ENCODE assay signal across 21 cellular contexts in genomic region chr22:47865626-47866025, GRCh38.
A peak's percentile ranks its signal among the peaks of the same experiment; 100 is the strongest.
DNase-seq lines count a peak whose midpoint lies in the region; ATAC-seq and TF ChIP-seq lines count a peak whose summit lies in the region.
"Had no signal": no experiment of that assay in that cellular context is flagged by ENCODE, and none has a peak within 500 bp of the region (broad histone marks: within the 10 kb centered on the region; RNA-seq: fewer than 3 reads in every experiment).

No MANE protein-coding gene starts in this region.

- ATAC-seq in RWPE2 (ENCODE audit: low read depth) (peak; percentile 49; the same call in 1 of the 3 replicates), foreskin keratinocyte (no peak), GM19463 (IDR thresholded peaks at IDR 0.05; ENCODE audit: unreplicated experiment) (no peak)
- ATAC-seq: A549; CD8-positive, alpha-beta T cell; GM12878 had no signal

- no peak for TF ChIP-seq CTCF in RWPE2 (IDR thresholded peaks at IDR 0.05; ENCODE audit: poor library complexity, severe bottlenecking)
- no peak for TF ChIP-seq CTCF in epithelial cell of esophagus (IDR thresholded peaks at IDR 0.05; ENCODE audit: insufficient read depth, low read depth, low read length, missing control alignments)
- TF ChIP-seq CTCF in foreskin keratinocyte (conservative IDR thresholded peaks at IDR 0.05), result no peak

- no peaks in the 10 kb centered on the region for H3K36me3 ChIP-seq in RWPE2 (ENCODE audit: low read depth)
- H3K36me3 ChIP-seq: BLaER1 treated with 17β-estradiol and CSF1 and Interleukin-3, amounts not matched to agents 10 nM and 100 nM had no signal

- H3K27me3 ChIP-seq in RWPE2 (ENCODE audit: insufficient read depth, poor library complexity, severe bottlenecking) (no peaks in the 10 kb centered on the region), foreskin keratinocyte (no peaks in the 10 kb centered on the region)
- H3K27me3 ChIP-seq: BLaER1 treated with 17β-estradiol and CSF1 and Interleukin-3, amounts not matched to agents 10 nM and 100 nM had no signal

- H3K4me1 ChIP-seq in RWPE2 (ENCODE audit: insufficient read depth, poor library complexity, severe bottlenecking), result peaks cover 3% of the 10 kb centered on the region
- H3K4me1 ChIP-seq in foreskin keratinocyte, result no peaks in the 10 kb centered on the region
- H3K4me1 ChIP-seq: A549 had no signal

- H3K27ac ChIP-seq in RWPE2 (ENCODE audit: poor library complexity, severe bottlenecking) (no peak overlapping the region), foreskin keratinocyte (no peak overlapping the region)
- H3K27ac ChIP-seq: 22Rv1; A549; BLaER1 treated with 17β-estradiol and CSF1 and Interleukin-3, amounts not matched to agents 10 nM and 100 nM; C4-2B had no signal

- no peak overlapping the region for H3K4me3 ChIP-seq in RWPE2 (ENCODE audit: severe bottlenecking)
- H3K4me3 ChIP-seq in epithelial cell of esophagus (ENCODE audit: low read length), result no peak overlapping the region
- H3K4me3 ChIP-seq: A549; BLaER1 treated with 17β-estradiol and CSF1 and Interleukin-3, amounts not matched to agents 10 nM and 100 nM; GM12878 had no signal

- no peaks in the 10 kb centered on the region for H3K9me3 ChIP-seq in RWPE2 (ENCODE audit: severe bottlenecking)

- no peak for DNase-seq in RWPE2 (ENCODE audit: low spot score)
- DNase-seq in epithelial cell of esophagus (ENCODE audit: low read depth), result peak; percentile 26
- DNase-seq in foreskin keratinocyte, result peak; percentile 44 to 73
- no peak for DNase-seq in MV-4-11 (lab: John Stamatoyannopoulos, UW)
- DNase-seq in kidney tubule cell (ENCODE audit: low spot score), result no peak
- DNase-seq: AML-193; CD4-positive, alpha-beta T cell; CD8-positive, alpha-beta T cell; DMS 273 treated with DMSO at 0.1 percent for 48 hours; DMS153; DMS53; DMS79; DND-41; EL; GDM1 had no signal

Comparison
In these comparisons a context has a peak if more than half of its experiments do, and no peak if none do; other contexts are left out.
1. DNase-seq: peak in epithelial cell of esophagus (single experiment) and foreskin keratinocyte (2 of 2); none in RWPE2 (single experiment), MV-4-11 (single experiment) and kidney tubule cell (single experiment).